In the genomic region with DNA sequence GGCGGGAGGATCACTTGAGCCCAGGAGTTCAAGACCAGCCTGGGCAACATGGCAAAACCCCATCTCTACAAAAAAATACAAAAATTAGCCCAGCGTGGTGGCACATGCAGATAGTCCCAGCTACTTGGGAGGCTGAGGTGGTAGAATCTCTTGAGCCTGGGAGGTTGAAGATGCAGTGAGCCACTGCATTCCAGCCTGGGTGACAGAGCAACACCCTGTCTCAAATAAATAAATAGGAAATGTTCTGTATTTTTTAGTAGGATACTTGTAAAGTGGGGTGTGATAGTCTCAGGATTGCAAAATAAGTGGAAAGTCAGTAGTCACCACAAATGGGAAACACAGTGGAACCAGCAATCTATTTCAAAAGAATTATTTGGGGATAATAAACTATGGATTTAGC, we compare ENCODE assay signal across 16 cellular contexts.
"Had no signal": no experiment of that assay in that cellular context is flagged by ENCODE, and none has a peak within 500 bp of the region (broad histone marks: within the 10 kb centered on the region; RNA-seq: fewer than 3 reads in every experiment).

No MANE protein-coding gene starts in this region.

- H3K36me3 ChIP-seq: breast epithelium, gastrocnemius medialis, suprapubic skin had no signal

- H3K27ac ChIP-seq: breast epithelium, gastrocnemius medialis, heart right ventricle, spleen, suprapubic skin had no signal

- ATAC-seq: activated CD4-positive, alpha-beta T cell treated with anti-CD3 and anti-CD28 coated beads for 36 hours; gastrocnemius medialis; heart right ventricle; left ventricle myocardium superior; stimulated activated naive CD8-positive, alpha-beta T cell treated with anti-CD3 and anti-CD28 coated beads, Interleukin-15, Interleukin-2, amounts not matched to agents 100 U/mL and 50 U/mL, for 24 hours had no signal

- H3K4me3 ChIP-seq: breast epithelium, gastrocnemius medialis, heart right ventricle, spleen, suprapubic skin, upper lobe of left lung had no signal

- H3K27ac Mint-ChIP-seq: activated CD4-positive, alpha-beta memory T cell treated with anti-CD3 and anti-CD28 coated beads, Interleukin-2, amount 10 ng/mL, durations not matched to agents 7 days and 5 days; activated CD4-positive, alpha-beta T cell treated with anti-CD3 and anti-CD28 coated beads for 36 hours; activated naive CD8-positive, alpha-beta T cell treated with anti-CD3 and anti-CD28 coated beads for 36 hours had no signal

- H3K9me3 Mint-ChIP-seq: activated CD4-positive, alpha-beta memory T cell treated with anti-CD3 and anti-CD28 coated beads, Interleukin-2, amount 10 ng/mL, durations not matched to agents 7 days and 5 days; activated naive CD8-positive, alpha-beta T cell treated with anti-CD3 and anti-CD28 coated beads for 36 hours had no signal

- H3K4me3 Mint-ChIP-seq: activated CD4-positive, alpha-beta memory T cell treated with anti-CD3 and anti-CD28 coated beads, Interleukin-2, amount 10 ng/mL, durations not matched to agents 7 days and 5 days; activated CD4-positive, alpha-beta T cell treated with anti-CD3 and anti-CD28 coated beads for 36 hours; activated naive CD8-positive, alpha-beta T cell treated with anti-CD3 and anti-CD28 coated beads for 36 hours had no signal

- DNase-seq: activated CD4-positive, alpha-beta memory T cell treated with anti-CD3 and anti-CD28 coated beads, Interleukin-2, amount 10 ng/mL, durations not matched to agents 7 days and 5 days; activated CD4-positive, alpha-beta T cell treated with anti-CD3 and anti-CD28 coated beads for 36 hours; activated gamma-delta T cell; activated naive CD8-positive, alpha-beta T cell treated with anti-CD3 and anti-CD28 coated beads for 36 hours; activated T-cell treated with anti-CD3 and anti-CD28 coated beads, Interleukin-2, amount 50 U/mL, for 48 hours; anterior cingulate cortex; gastrocnemius medialis; heart right ventricle; left ventricle myocardium superior; posterior cingulate gyrus; spleen; stimulated activated naive CD8-positive, alpha-beta T cell treated with anti-CD3 and anti-CD28 coated beads, Interleukin-15, Interleukin-2, amounts not matched to agents 100 U/mL and 50 U/mL, for 24 hours; T-helper 9 cell; upper lobe of left lung had no signal

- H3K27me3 ChIP-seq: breast epithelium, gastrocnemius medialis, heart right ventricle, spleen, suprapubic skin, upper lobe of left lung had no signal

- H3K27me3 Mint-ChIP-seq: activated CD4-positive, alpha-beta memory T cell treated with anti-CD3 and anti-CD28 coated beads, Interleukin-2, amount 10 ng/mL, durations not matched to agents 7 days and 5 days; activated CD4-positive, alpha-beta T cell treated with anti-CD3 and anti-CD28 coated beads for 36 hours; activated naive CD8-positive, alpha-beta T cell treated with anti-CD3 and anti-CD28 coated beads for 36 hours had no signal

- H3K9me3 ChIP-seq: breast epithelium, gastrocnemius medialis, heart right ventricle, spleen, suprapubic skin, upper lobe of left lung had no signal
